Comparison of ENCODE assay signal across 9 cellular contexts in genomic region chr12:108839890-108840230, GRCh38. TPM values are rescaled to one million over a fixed set of nuclear protein-coding genes. Genes with fewer than 3 reads are reported as not detected.
DNase-seq lines count a peak whose midpoint lies in the region; ATAC-seq and TF ChIP-seq lines count a peak whose summit lies in the region.
"Had no signal": no experiment of that assay in that cellular context is flagged by ENCODE, and none has a peak within 500 bp of the region (broad histone marks: within the 10 kb centered on the region; RNA-seq: fewer than 3 reads in every experiment).

No MANE protein-coding gene starts in this region.

- TF ChIP-seq CTCF in RWPE1 (conservative IDR thresholded peaks at IDR 0.05; ENCODE audit: low read depth) (no peak), endothelial cell (IDR thresholded peaks at IDR 0.05; ENCODE audit: unreplicated experiment) (no peak), lower leg skin (IDR thresholded peaks at IDR 0.05) (no peak)

- H3K27ac ChIP-seq in BLaER1 (peak overlapping the region; percentile 68; the same call in 1 of the 2 replicates), RWPE1 (peak overlapping the region; percentile 97)

- H3K36me3 Mint-ChIP-seq in endothelial cell (ENCODE audit: low read depth, unreplicated experiment) = peaks cover 49% of the 10 kb centered on the region

- H3K9ac ChIP-seq in BLaER1 = 0 out of 2 replicates have a peak overlapping the region, but pooled peaks have one; percentile 62

- 77% methylated on average over 10 of the region's 10 CpGs for WGBS in lower leg skin, 2 donors

- no peaks in the 10 kb centered on the region for H3K27me3 Mint-ChIP-seq in endothelial cell (ENCODE audit: unreplicated experiment)

- POLR2A ChIA-PET in RWPE1 (lab: Yijun Ruan, JAX; ENCODE audit: low non-redundant PET) = no interaction called here

- peak overlapping the region; percentile 75 for H3K4me2 ChIP-seq in BLaER1

- no peak for ATAC-seq in HG03442 (IDR thresholded peaks at IDR 0.05; ENCODE audit: unreplicated experiment)

- intact Hi-C loops in lower leg skin (cut with DNase I; ENCODE audit: low total_unique reads) = no loop called here

- no peak for TF ChIP-seq POLR2A in lower leg skin (IDR thresholded peaks at IDR 0.05)

- DNase-seq in RWPE1 (ENCODE audit: low spot score) = no peak
- DNase-seq in endothelial cell (ENCODE audit: low spot score) = no peak
- peak; percentile 42 for DNase-seq in occipital lobe (lab: John Stamatoyannopoulos, UW)
- DNase-seq in activated T-cell treated with anti-CD3 and anti-CD28 coated beads, Interleukin-2, amount 50 U/mL, for 1 hour = no peak
- no peak for DNase-seq in NCI-H1436 treated with DMSO at 0.1 percent for 48 hours (lab: John Stamatoyannopoulos, UW)
- DNase-seq in lower leg skin (ENCODE audit: low spot score in 2 of 2) = no peak
- DNase-seq: activated gamma-delta T cell had no signal

- H3K9me3 ChIP-seq in BLaER1 = no peaks in the 10 kb centered on the region

- H3K27me3 ChIP-seq in BLaER1 = no peaks in the 10 kb centered on the region

- CTCF ChIA-PET in RWPE1 (lab: Yijun Ruan, JAX) = no interaction called here

- peaks cover 27% of the 10 kb centered on the region; the same call in 1 of the 2 replicates for H4K20me1 ChIP-seq in BLaER1

- H3K4me3 Mint-ChIP-seq in endothelial cell (ENCODE audit: unreplicated experiment) = no peak overlapping the region

- peaks cover 37% of the 10 kb centered on the region for H3K4me1 ChIP-seq in BLaER1

- H3K36me3 ChIP-seq in BLaER1 = peaks cover 26% of the 10 kb centered on the region

- peaks cover 68% of the 10 kb centered on the region for H3K4me1 Mint-ChIP-seq in endothelial cell (ENCODE audit: unreplicated experiment)

- no peaks in the 10 kb centered on the region for H3K9me3 Mint-ChIP-seq in endothelial cell (ENCODE audit: unreplicated experiment)

- H3K4me3 ChIP-seq in BLaER1 (no peak overlapping the region), lower leg skin (ENCODE audit: low read depth, poor library complexity, severe bottlenecking) (no peak overlapping the region)

- peak overlapping the region; percentile 100 for H3K27ac Mint-ChIP-seq in endothelial cell (ENCODE audit: unreplicated experiment)

RNA-seq across cellular contexts. Expression of gene SSH1, which starts 17.5 kb away (rescaled TPM):
- total RNA-seq in endothelial cell (ENCODE audit: unreplicated experiment) (67.5 TPM), occipital lobe (7.5 TPM), lower leg skin (10 to 100 TPM in 3 of 4 donors, 1 to 10 TPM in 1; 7.3 to 15.1 (median 13.1) TPM)

RNA-seq across cellular contexts. Expression of gene DAO, which starts 40.0 kb away (rescaled TPM):
- total RNA-seq in endothelial cell (ENCODE audit: unreplicated experiment) = 0.41 TPM
- total RNA-seq in occipital lobe = not detected
- total RNA-seq in lower leg skin = not detected
